25 cellular contexts compared by ENCODE assay signal in the genomic region with DNA sequence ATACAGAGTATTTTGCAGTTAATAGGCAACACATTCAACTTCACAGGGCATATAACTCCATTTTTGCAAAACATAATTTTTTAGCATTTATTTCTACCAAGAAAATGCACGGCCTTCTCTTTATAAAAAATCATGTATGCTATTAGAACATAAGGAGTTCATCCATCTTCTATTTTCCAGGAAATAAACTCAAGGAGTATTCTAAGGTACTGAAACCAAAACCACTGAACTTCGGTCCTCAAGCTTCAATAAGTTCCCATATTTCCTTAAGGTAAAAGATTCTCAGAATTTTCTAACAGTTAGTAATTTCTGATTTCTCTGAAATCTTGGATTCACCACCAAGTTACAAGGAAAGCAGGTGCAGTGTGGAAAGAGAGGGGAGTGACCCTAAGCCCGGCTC.
A peak's percentile ranks its signal among the peaks of the same experiment; 100 is the strongest.
DNase-seq lines count a peak whose midpoint lies in the region; ATAC-seq, FAIRE-seq and TF ChIP-seq lines count a peak whose summit lies in the region.
"Had no signal": no experiment of that assay in that cellular context is flagged by ENCODE, and none has a peak within 500 bp of the region (broad histone marks: within the 10 kb centered on the region; RNA-seq: fewer than 3 reads in every experiment).

No MANE protein-coding gene starts in this region.

- H3K4me3 ChIP-seq in GM23248 (no peak overlapping the region), pancreas (no peak overlapping the region), vagina (no peak overlapping the region)
- H3K4me3 ChIP-seq: BLaER1 had no signal

- H3K4me1 ChIP-seq in GM23248 (ENCODE audit: insufficient read depth) (no peaks in the 10 kb centered on the region), pancreas (peaks cover 4 to 10% (median 8%) of the 10 kb centered on the region in 3 donors), vagina (peaks cover 21% of the 10 kb centered on the region)
- H3K4me1 ChIP-seq: BE2C, BLaER1 had no signal

- no peaks in the 10 kb centered on the region for H3F3A ChIP-seq in GM23248 (ENCODE audit: insufficient read depth)

- no peak overlapping the region for H3K4me2 ChIP-seq in GM23248 (ENCODE audit: unreplicated experiment)
- H3K4me2 ChIP-seq: BLaER1 had no signal

- ATAC-seq in pancreas (peak in 3 of 4 donors; percentile 16 to 66 (median 46)), GM18519 (IDR thresholded peaks at IDR 0.05; ENCODE audit: low FRiP score, unreplicated experiment) (no peak), HG03342 (IDR thresholded peaks at IDR 0.05; ENCODE audit: unreplicated experiment) (no peak), GM21786 (IDR thresholded peaks at IDR 0.05; ENCODE audit: unreplicated experiment) (no peak)

- intact Hi-C loops in pancreas (cut with DNase I), result no loop called here
- intact Hi-C loops in vagina (cut with DNase I), result no loop called here

- no peaks in the 10 kb centered on the region for H3K9me2 ChIP-seq in GM23248 (ENCODE audit: insufficient read depth)

- H2AFZ ChIP-seq in GM23248, result 0 out of 2 replicates have a peak overlapping the region, but pooled peaks have one; percentile 2

- H3K27ac ChIP-seq in GM23248 (no peak overlapping the region), VCaP (peak overlapping the region; percentile 88), pancreas (peak overlapping the region in 1 of 4 donors; percentile 33), vagina (peak overlapping the region; percentile 24)
- H3K27ac ChIP-seq: BLaER1 had no signal

- WGBS in GM23248 (ENCODE audit: low coverage in 1 of 2, low lambda C conversion rate in 2 of 2, missing lambda C conversion rate in 2 of 2), 2 experiments, result 76 to 81% methylated on average over 3 of the region's 3 CpGs
- WGBS in pancreas, 2 donors, result 44 to 59% methylated on average over 3 of the region's 3 CpGs

- no peak for FAIRE-seq in pancreas (lab: Jason Lieb, UNC)
- FAIRE-seq: A204.1, G401.6, GM12891 had no signal

- in situ Hi-C loops in GM23248 (cut with MboI), result no loop called here

- H3K9me3 ChIP-seq in GM23248 (ENCODE audit: low read depth), result no peaks in the 10 kb centered on the region
- no peaks in the 10 kb centered on the region for H3K9me3 ChIP-seq in pancreas
- H3K9me3 ChIP-seq in vagina, result no peaks in the 10 kb centered on the region
- H3K9me3 ChIP-seq: BE2C, BLaER1 had no signal

- H3K9ac ChIP-seq in GM23248, result no peak overlapping the region
- H3K9ac ChIP-seq: BLaER1 had no signal

- no peak for DNase-seq in GM23248
- no peak for DNase-seq in pancreas
- DNase-seq in vagina (ENCODE audit: extremely low spot score in 2 of 2), result no peak
- DNase-seq in nucleus accumbens (lab: John Stamatoyannopoulos, UW), result no peak
- DNase-seq: 8988T; ACHN; BE2C; C1 segment of cervical spinal cord; CD4-positive, alpha-beta memory T cell; CD4-positive, CD25-positive, alpha-beta regulatory T cell; CD8-positive, alpha-beta memory T cell; COR-L47; DMS 273 treated with DMSO at 0.1 percent for 48 hours; DMS153; DMS53; DMS79; GF-D8 had no signal

- H3K27me3 ChIP-seq in GM23248 (replicated peaks; ENCODE audit: insufficient read depth), result no peaks in the 10 kb centered on the region
- H3K27me3 ChIP-seq in pancreas, result no peaks in the 10 kb centered on the region
- H3K27me3 ChIP-seq in vagina, result no peaks in the 10 kb centered on the region
- H3K27me3 ChIP-seq: BE2C, BLaER1 had no signal

- TF ChIP-seq CTCF in VCaP (conservative IDR thresholded peaks at IDR 0.05) (no peak), pancreas (IDR thresholded peaks at IDR 0.05) (no peak), vagina (IDR thresholded peaks at IDR 0.05) (no peak)

- no peaks in the 10 kb centered on the region for H4K20me1 ChIP-seq in GM23248 (ENCODE audit: insufficient read depth)
- H4K20me1 ChIP-seq: BLaER1 had no signal

- H3K36me3 ChIP-seq in GM23248 (ENCODE audit: low read depth) (no peaks in the 10 kb centered on the region), pancreas (no peaks in the 10 kb centered on the region), vagina (no peaks in the 10 kb centered on the region)
- H3K36me3 ChIP-seq: BE2C, BLaER1 had no signal

- H3K79me2 ChIP-seq in GM23248 (ENCODE audit: insufficient read depth), result no peaks in the 10 kb centered on the region

- TF ChIP-seq POLR2A in vagina (IDR thresholded peaks at IDR 0.05), result no peak

Comparison
In these comparisons a context has a peak if more than half of its experiments do, and no peak if none do; other contexts are left out.
1. ATAC-seq: peak in pancreas (3 of 4); none in GM18519 (single experiment), HG03342 (single experiment) and GM21786 (single experiment).